ENCODE assay signal across 32 cellular contexts in genomic region chr4:47731182-47731581, GRCh38.
"Had no signal": no experiment of that assay in that cellular context is flagged by ENCODE, and none has a peak within 500 bp of the region (broad histone marks: within the 10 kb centered on the region; RNA-seq: fewer than 3 reads in every experiment).

No MANE protein-coding gene starts in this region.

- H3K4me3 ChIP-seq: adrenal gland, body of pancreas, breast epithelium had no signal

- H3K36me3 ChIP-seq: adrenal gland, brain microvascular endothelial cell, breast epithelium had no signal

- ATAC-seq: activated CD8-positive, alpha-beta T cell treated with anti-CD3 and anti-CD28 coated beads for 36 hours; activated naive CD4-positive, alpha-beta T cell treated with anti-CD3 and anti-CD28 coated beads, Interleukin-2, amount 50 U/mL, for 72 hours; activated T-cell treated with anti-CD3 and anti-CD28 coated beads, Interleukin-2, amount 50 U/mL, for 4 hours; activated T-cell treated with anti-CD3 and anti-CD28 coated beads, Interleukin-2, amount 50 U/mL, for 72 hours; activated T-helper 17 cell treated with anti-CD3 and anti-CD28 coated beads, Interleukin-2, amount 50 U/mL, for 72 hours; body of pancreas had no signal

- DNase-seq: activated B cell treated with CpG ODN at 0.5 μM for 24 hours; activated CD4-positive, alpha-beta memory T cell treated with anti-CD3 and anti-CD28 coated beads for 36 hours; activated CD4-positive, alpha-beta T cell treated with anti-CD3 and anti-CD28 coated beads for 4 hours; activated CD4-positive, alpha-beta T cell treated with anti-CD3 and anti-CD28 coated beads, Interleukin-2, amount 10 ng/mL, durations not matched to agents 24 days and 14 days; activated CD4-positive, alpha-beta T cell treated with anti-CD3 and anti-CD28 coated beads, Interleukin-2, amount 50 U/mL, for 1 hour; activated CD4-positive, alpha-beta T cell treated with anti-CD3 and anti-CD28 coated beads, Interleukin-2, amount 50 U/mL, for 4 hours; activated CD4-positive, CD25-positive, alpha-beta regulatory T cell treated with anti-CD3 and anti-CD28 coated beads, Interleukin-2, amount 50 U/mL, for 72 hours; activated CD8-positive, alpha-beta memory T cell treated with anti-CD3 and anti-CD28 coated beads, Interleukin-2, amount 50 U/mL, for 4 hours; activated CD8-positive, alpha-beta T cell treated with anti-CD3 and anti-CD28 coated beads for 36 hours; activated effector memory CD4-positive, alpha-beta T cell treated with anti-CD3 and anti-CD28 coated beads, Interleukin-2, amount 50 U/mL, for 16 hours; activated gamma-delta T cell treated with Interleukin-2 at 50 U/mL for 16 hours; activated naive CD4-positive, alpha-beta T cell; activated naive CD4-positive, alpha-beta T cell treated with anti-CD3 and anti-CD28 coated beads for 36 hours; activated naive CD4-positive, alpha-beta T cell treated with anti-CD3 and anti-CD28 coated beads, Interleukin-2, amount 50 U/mL, for 16 hours; activated naive CD8-positive, alpha-beta T cell treated with anti-CD3 and anti-CD28 coated beads for 36 hours; activated T-cell treated with anti-CD3 and anti-CD28 coated beads for 4 hours; activated T-cell treated with anti-CD3 and anti-CD28 coated beads, Interleukin-2, amount 50 U/mL, for 1 hour; activated T-cell treated with anti-CD3 and anti-CD28 coated beads, Interleukin-2, amount 50 U/mL, for 4 hours; activated T-cell treated with anti-CD3 and anti-CD28 coated beads, Interleukin-2, amount 50 U/mL, for 72 hours; adrenal gland; amniotic stem cell; aorta; body of pancreas; brain microvascular endothelial cell; central memory CD4-positive, alpha-beta T cell; T-helper 1 cell; T-helper 2 cell; T-helper 9 cell had no signal

- H3K4me1 ChIP-seq: adrenal gland, breast epithelium had no signal

- H3K9me3 ChIP-seq: adrenal gland, body of pancreas, breast epithelium had no signal

- H3K27me3 ChIP-seq: adrenal gland, body of pancreas, brain microvascular endothelial cell had no signal

- H3K27ac ChIP-seq: adrenal gland, body of pancreas, brain microvascular endothelial cell, breast epithelium, VCaP had no signal
